Comparison of ENCODE assay signal across 15 cellular contexts in genomic region chr11:12815931-12816494, GRCh38.
DNase-seq lines count a peak whose midpoint lies in the region; ATAC-seq and TF ChIP-seq lines count a peak whose summit lies in the region.
"Had no signal": no experiment of that assay in that cellular context is flagged by ENCODE, and none has a peak within 500 bp of the region (broad histone marks: within the 10 kb centered on the region; RNA-seq: fewer than 3 reads in every experiment).

No MANE protein-coding gene starts in this region.

- no peak for TF ChIP-seq RAD21 in IMR-90 (IDR thresholded peaks at IDR 0.05; ENCODE audit: low read length)

- no peak overlapping the region for H3K4me2 ChIP-seq in IMR-90 (ENCODE audit: low read depth, low read length)

- ATAC-seq in IMR-90 (ENCODE audit: low read depth) (no peak), GM19452 (IDR thresholded peaks at IDR 0.05; ENCODE audit: unreplicated experiment) (no peak), aorta (ENCODE audit: low FRiP score) (no peak), HG02973 (IDR thresholded peaks at IDR 0.05; ENCODE audit: unreplicated experiment) (no peak)
- ATAC-seq: activated naive CD4-positive, alpha-beta T cell treated with anti-CD3 and anti-CD28 coated beads, Interleukin-2, amount 50 U/mL, for 72 hours; Panc1 had no signal

- peaks cover 61% of the 10 kb centered on the region for H3K9me1 ChIP-seq in IMR-90 (ENCODE audit: insufficient read depth, low read length)

- peak overlapping the region; percentile 22; the same call in 1 of the 2 replicates for H2BK120ac ChIP-seq in IMR-90 (ENCODE audit: low read depth, low read length)

- H3K9ac ChIP-seq in IMR-90 (ENCODE audit: low read depth, low read length), result no peak overlapping the region

- 68% methylated on average over 8 of the region's 10 CpGs; no CpG with 5 or more reads in 1 of the 2 experiments for WGBS in IMR-90 (ENCODE audit: extremely low coverage in 2 of 2, insufficient read length in 1 of 2), 2 experiments
- WGBS in tibial nerve, 2 donors, result 53 to 60% methylated on average over 10 of the region's 10 CpGs
- 76 to 82% methylated on average over 10 of the region's 10 CpGs for WGBS in aorta, 2 donors

- no peak overlapping the region for H3K4me3 Mint-ChIP-seq in brain
- H3K4me3 Mint-ChIP-seq: activated T-cell treated with anti-CD3 and anti-CD28 coated beads, Interleukin-2, amount 50 U/mL, for 24 hours; B cell had no signal

- H3K14ac ChIP-seq in IMR-90 (replicated peaks; ENCODE audit: low read depth, low read length), result no peak overlapping the region

- H3K36me3 ChIP-seq in IMR-90 (ENCODE audit: control insufficient read depth, insufficient read depth, low read length) (no peaks in the 10 kb centered on the region), tibial nerve (no peaks in the 10 kb centered on the region), aorta (ENCODE audit: control insufficient read depth in 1 of 2, insufficient read depth in 2 of 2, low read length in 1 of 2) (no peaks in the 10 kb centered on the region)

- H3K4me1 ChIP-seq in IMR-90 (ENCODE audit: control insufficient read depth, insufficient read depth, low read length) (peaks cover 36% of the 10 kb centered on the region), tibial nerve (peaks cover 0 to 94% (median 44%) of the 10 kb centered on the region in 4 donors), aorta (ENCODE audit: control insufficient read depth in 1 of 2, insufficient read depth in 2 of 2, low read length in 2 of 2) (no peaks in the 10 kb centered on the region)

- no peak overlapping the region for H2BK15ac ChIP-seq in IMR-90 (ENCODE audit: low read depth, low read length)

- dilution Hi-C loops in IMR-90 (cut with HindIII; ENCODE audit: low sequenced_read_pairs, unreplicated experiment), result no loop called here

- H3K9me3 ChIP-seq in IMR-90 (ENCODE audit: control insufficient read depth, insufficient read depth, low read length) (no peaks in the 10 kb centered on the region), tibial nerve (no peaks in the 10 kb centered on the region), aorta (ENCODE audit: control insufficient read depth, low read length) (no peaks in the 10 kb centered on the region)

- no peak overlapping the region for H2AFZ ChIP-seq in IMR-90 (replicated peaks; ENCODE audit: low read length, poor library complexity)

- no peak overlapping the region for H4K91ac ChIP-seq in IMR-90 (ENCODE audit: insufficient read depth, low read depth, low read length)

- H3K4me3 ChIP-seq in IMR-90 (ENCODE audit: insufficient read depth, low read depth, low read length) (no peak overlapping the region), tibial nerve (no peak overlapping the region), aorta (ENCODE audit: low read length in 2 of 2) (no peak overlapping the region)

- peak overlapping the region; percentile 13; the same call in 1 of the 2 replicates for H3K4ac ChIP-seq in IMR-90 (ENCODE audit: low read depth, low read length)

- no TSS peak for BruUV-seq in IMR-90 (replicated peaks; lab: Mats Ljungman, UMichigan)

- H2AK9ac ChIP-seq in IMR-90 (replicated peaks; ENCODE audit: low read depth, low read length, poor library complexity), result no peak overlapping the region

- no peak overlapping the region for H2BK20ac ChIP-seq in IMR-90 (ENCODE audit: low read depth, low read length)

- H2BK5ac ChIP-seq in IMR-90 (ENCODE audit: low read depth, low read length, poor library complexity, severe bottlenecking), result no peak overlapping the region

- peaks cover 84% of the 10 kb centered on the region for H3K4me1 Mint-ChIP-seq in brain
- H3K4me1 Mint-ChIP-seq: B cell had no signal

- intact Hi-C loops in IMR-90 (cut with micrococcal nuclease) (no loop called here), aorta (cut with DNase I) (no loop called here)

- peaks cover 37 to 96% of the 10 kb centered on the region in 2 experiments for H3K79me1 ChIP-seq in IMR-90 (ENCODE audit: low read depth in 1 of 2, low read length in 2 of 2)

- CTCF ChIA-PET in IMR-90 (lab: Yijun Ruan, JAX), result interaction anchor here (0.8 to 1.9 kb wide), 2 partner anchors 23 to 73 kb away, joined by 3 to 5 read pairs; no protein-coding TSS in a partner anchor

- peak overlapping the region; percentile 5; the same call in 1 of the 2 replicates for H2AK5ac ChIP-seq in IMR-90 (ENCODE audit: low read depth, low read length)

- H3K27me3 ChIP-seq in IMR-90 (ENCODE audit: control insufficient read depth, insufficient read depth, low read length) (no peaks in the 10 kb centered on the region), tibial nerve (no peaks in the 10 kb centered on the region), aorta (ENCODE audit: control insufficient read depth in 1 of 2, insufficient read depth in 2 of 2, low read length in 1 of 2) (no peaks in the 10 kb centered on the region)

- no peaks in the 10 kb centered on the region for H3K27me3 Mint-ChIP-seq in brain

- H3K27ac ChIP-seq in IMR-90 (ENCODE audit: insufficient read depth, low read length), result 0 out of 2 replicates have a peak overlapping the region, but pooled peaks have one; percentile 8
- peak overlapping the region in 3 of 4 donors; percentile 65 to 88 (median 88) for H3K27ac ChIP-seq in tibial nerve
- H3K27ac ChIP-seq in aorta (ENCODE audit: low read depth in 1 of 2, low read length in 2 of 2), result no peak overlapping the region

- TF ChIP-seq CTCF in IMR-90 (conservative IDR thresholded peaks at IDR 0.05; ENCODE audit: low read depth, low read length) (no peak), brain (conservative IDR thresholded peaks at IDR 0.05) (no peak), tibial nerve (IDR thresholded peaks at IDR 0.05) (no peak)

- no peak overlapping the region for H3K56ac ChIP-seq in IMR-90 (ENCODE audit: extremely low read depth, insufficient read depth, low read length)

- TF ChIP-seq POLR2A in IMR-90 (IDR thresholded peaks at IDR 0.05; ENCODE audit: low read depth, low read length), result no peak
- no peak for TF ChIP-seq POLR2A in tibial nerve (IDR thresholded peaks at IDR 0.05)

- H4K5ac ChIP-seq in IMR-90 (ENCODE audit: low read depth, low read length), result no peak overlapping the region

- no peak for TF ChIP-seq EP300 in tibial nerve (IDR thresholded peaks at IDR 0.05)

- peak overlapping the region; percentile 33; the same call in 1 of the 2 replicates for H3K23ac ChIP-seq in IMR-90 (ENCODE audit: low read depth, low read length)

- H3K36me3 Mint-ChIP-seq in brain, result peaks cover 7% of the 10 kb centered on the region
- H3K36me3 Mint-ChIP-seq: activated naive CD4-positive, alpha-beta T cell treated with anti-CD3 and anti-CD28 coated beads, Interleukin-2, amount 50 U/mL, for 72 hours had no signal

- POLR2A ChIA-PET in IMR-90 (lab: Charles Lee; ENCODE audit: unreplicated experiment), result no interaction called here

- no peak for DNase-seq in IMR-90
- peak; percentile 38 for DNase-seq in myocyte (ENCODE audit: low read depth)
- no peak for DNase-seq in tibial nerve (ENCODE audit: low spot score in 2 of 2)
- no peak for DNase-seq in OCI-M2 (lab: John Stamatoyannopoulos, UW; ENCODE audit: unreplicated experiment)
- DNase-seq in aorta, result no peak
- DNase-seq: activated T-cell treated with anti-CD3 and anti-CD28 coated beads, Interleukin-2, amount 50 U/mL, for 24 hours; hippocampal formation; NCI-H1048; NCI-H774 had no signal

- peak overlapping the region in 4 of 5 experiments; percentile 46 to 85 (median 71) for H3K27ac Mint-ChIP-seq in brain
- H3K27ac Mint-ChIP-seq: activated naive CD4-positive, alpha-beta T cell treated with anti-CD3 and anti-CD28 coated beads, Interleukin-2, amount 50 U/mL, for 72 hours; activated T-cell treated with anti-CD3 and anti-CD28 coated beads, Interleukin-2, amount 50 U/mL, for 24 hours; B cell had no signal

- H4K20me1 ChIP-seq in IMR-90 (ENCODE audit: insufficient read depth, low read length), result peaks cover 100% of the 10 kb centered on the region

- peaks cover 0 to 1% (median 0%) of the 10 kb centered on the region in 5 experiments for H3K9me3 Mint-ChIP-seq in brain
- H3K9me3 Mint-ChIP-seq: activated naive CD4-positive, alpha-beta T cell treated with anti-CD3 and anti-CD28 coated beads, Interleukin-2, amount 50 U/mL, for 72 hours; activated T-cell treated with anti-CD3 and anti-CD28 coated beads, Interleukin-2, amount 50 U/mL, for 24 hours had no signal

- H3K18ac ChIP-seq in IMR-90 (ENCODE audit: low read depth, low read length), result no peak overlapping the region; the same call in 1 of the 2 replicates

- in situ Hi-C loops in IMR-90 (cut with MboI; ENCODE audit: low sequenced_read_pairs), result no loop called here

- no peak overlapping the region for H4K8ac ChIP-seq in IMR-90 (ENCODE audit: low read depth in 2 of 2, low read length in 2 of 2)

TF ChIP-seq in IMR-90, 13 proteins besides CTCF, POLR2A, EP300 and RAD21:
- no peak for TF ChIP-seq ELK1 (IDR thresholded peaks at IDR 0.05; ENCODE audit: borderline replicate concordance, low read depth, low read length)
- no peak for TF ChIP-seq CHD1 (IDR thresholded peaks at IDR 0.05; ENCODE audit: low read depth, low read length)
- no peak for TF ChIP-seq RFX5 (IDR thresholded peaks at IDR 0.05; ENCODE audit: low read depth, low read length)
- no peak for TF ChIP-seq MAZ (IDR thresholded peaks at IDR 0.05; ENCODE audit: borderline replicate concordance, low read depth, low read length)
- no peak for TF ChIP-seq NFE2L2 (IDR thresholded peaks at IDR 0.05; ENCODE audit: low read depth, low read length)
- TF ChIP-seq MXI1 (IDR thresholded peaks at IDR 0.05; ENCODE audit: borderline replicate concordance, low read depth, low read length), result no peak
- TF ChIP-seq MAFK (IDR thresholded peaks at IDR 0.05; ENCODE audit: low read depth, low read length), result no peak
- TF ChIP-seq RCOR1 (IDR thresholded peaks at IDR 0.05; ENCODE audit: insufficient replicate concordance, low read length), result no peak
- TF ChIP-seq, protein P1, sequence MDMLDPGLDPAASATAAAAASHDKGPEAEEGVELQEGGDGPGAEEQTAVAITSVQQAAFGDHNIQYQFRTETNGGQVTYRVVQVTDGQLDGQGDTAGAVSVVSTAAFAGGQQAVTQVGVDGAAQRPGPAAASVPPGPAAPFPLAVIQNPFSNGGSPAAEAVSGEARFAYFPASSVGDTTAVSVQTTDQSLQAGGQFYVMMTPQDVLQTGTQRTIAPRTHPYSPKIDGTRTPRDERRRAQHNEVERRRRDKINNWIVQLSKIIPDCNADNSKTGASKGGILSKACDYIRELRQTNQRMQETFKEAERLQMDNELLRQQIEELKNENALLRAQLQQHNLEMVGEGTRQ (IDR thresholded peaks at IDR 0.05; ENCODE audit: low read depth, low read length), result no peak

Comparison
In these comparisons a context has a peak if more than half of its experiments do, and no peak if none do; other contexts are left out.
1. H3K27ac ChIP-seq: peak in IMR-90 (single experiment) and tibial nerve (3 of 4); none in aorta (0 of 2).